18 cellular contexts compared by ENCODE assay signal in the genomic region with DNA sequence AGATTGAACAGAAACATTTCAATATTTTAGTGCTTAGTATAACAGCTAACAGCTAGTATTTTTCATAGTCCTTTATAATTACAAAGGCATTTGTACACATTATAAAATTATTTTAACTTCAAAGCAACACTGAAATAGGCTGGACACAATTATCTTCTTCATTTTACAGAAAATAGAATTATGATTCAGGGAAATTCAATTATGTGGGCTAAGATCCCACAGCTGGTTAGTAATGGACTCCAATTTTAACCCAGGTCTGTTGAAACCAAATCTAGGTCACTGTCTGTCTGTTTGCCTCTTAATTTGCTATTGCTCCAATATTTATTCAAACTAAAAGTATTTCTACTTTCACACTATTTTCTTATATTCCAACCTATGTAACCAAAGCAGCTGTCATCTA.
DNase-seq lines count a peak whose midpoint lies in the region; ATAC-seq and TF ChIP-seq lines count a peak whose summit lies in the region.
"Had no signal": no experiment of that assay in that cellular context is flagged by ENCODE, and none has a peak within 500 bp of the region (broad histone marks: within the 10 kb centered on the region; RNA-seq: fewer than 3 reads in every experiment).

No MANE protein-coding gene starts in this region.

- H3K4me1 ChIP-seq in GM23338 (ENCODE audit: insufficient read depth) (0 out of 2 replicates have a peak, but pooled peaks cover 9% of the 10 kb centered on the region), SK-N-SH (ENCODE audit: control insufficient read depth in 1 of 2, insufficient read depth in 2 of 2, low read depth in 1 of 2, low read length in 1 of 2) (no peaks in the 10 kb centered on the region; a peak in 1 of 4 replicates), aorta (ENCODE audit: control insufficient read depth in 1 of 2, insufficient read depth in 2 of 2, low read length in 2 of 2) (no peaks in the 10 kb centered on the region)
- H3K4me1 ChIP-seq: A549; BLaER1 treated with 17β-estradiol and CSF1 and Interleukin-3, amounts not matched to agents 10 nM and 100 nM; Caco-2 had no signal

- TF ChIP-seq EP300 in SK-N-SH (IDR thresholded peaks at IDR 0.05; ENCODE audit: borderline replicate concordance in 1 of 2, low read depth in 1 of 2, low read length in 1 of 2): peak in 1 of 2 experiments; percentile 49; a peak in 1 of 4 replicates

- H3K27me3 Mint-ChIP-seq in GM23338 (ENCODE audit: insufficient read depth, low read depth, poor library complexity): no peaks in the 10 kb centered on the region
- H3K27me3 Mint-ChIP-seq: B cell; CD4-positive, alpha-beta T cell had no signal

- H3K4me3 ChIP-seq in GM23338: no peak overlapping the region
- no peak overlapping the region for H3K4me3 ChIP-seq in SK-N-SH (ENCODE audit: low read depth in 2 of 2, low read length in 1 of 2)
- H3K4me3 ChIP-seq in aorta (ENCODE audit: low read length in 2 of 2): no peak overlapping the region
- H3K4me3 ChIP-seq: A549; BLaER1 treated with 17β-estradiol and CSF1 and Interleukin-3, amounts not matched to agents 10 nM and 100 nM had no signal

- no peaks in the 10 kb centered on the region for H4K20me1 ChIP-seq in GM23338 (replicated peaks; ENCODE audit: insufficient read depth)
- no peaks in the 10 kb centered on the region for H4K20me1 ChIP-seq in SK-N-SH (ENCODE audit: insufficient read depth)
- H4K20me1 ChIP-seq: BLaER1 treated with 17β-estradiol and CSF1 and Interleukin-3, amounts not matched to agents 10 nM and 100 nM had no signal

- peaks cover 12% of the 10 kb centered on the region for H3K4me1 Mint-ChIP-seq in GM23338
- H3K4me1 Mint-ChIP-seq: B cell had no signal

- intact Hi-C loops in aorta (cut with DNase I): no loop called here

- TF ChIP-seq CTCF in GM23338 (conservative IDR thresholded peaks at IDR 0.05; ENCODE audit: low read depth in 2 of 2): no peak
- TF ChIP-seq CTCF in SK-N-SH (IDR thresholded peaks at IDR 0.05): no peak

- DNase-seq in GM23338 (ENCODE audit: low spot score) (no peak), SK-N-SH (no peak), myocyte (ENCODE audit: low read depth) (peak; percentile 22), NCI-H82 (lab: John Stamatoyannopoulos, UW) (no peak), aorta (no peak)
- DNase-seq: AML-193; Caco-2; Calu3; CD4-positive, alpha-beta T cell; CD8-positive, alpha-beta T cell; DMS79 treated with DMSO at 0.1 percent for 48 hours; GF-D8 had no signal

- H3K27ac Mint-ChIP-seq in GM23338: peak overlapping the region; percentile 79; the same call in 1 of the 2 replicates
- H3K27ac Mint-ChIP-seq: B cell; CD4-positive, alpha-beta T cell; CD8-positive, alpha-beta T cell had no signal

- H2AFZ ChIP-seq in GM23338 (no peak overlapping the region), SK-N-SH (ENCODE audit: low read depth) (no peak overlapping the region)

- H3K79me2 ChIP-seq in GM23338 (replicated peaks; ENCODE audit: insufficient read depth) (no peaks in the 10 kb centered on the region), SK-N-SH (ENCODE audit: insufficient read depth) (no peaks in the 10 kb centered on the region)

- H3K9me2 ChIP-seq in GM23338 (ENCODE audit: insufficient read depth) (peaks cover 3% of the 10 kb centered on the region), SK-N-SH (no peaks in the 10 kb centered on the region)

- no peaks in the 10 kb centered on the region for H3K27me3 ChIP-seq in GM23338 (ENCODE audit: insufficient read depth)
- no peaks in the 10 kb centered on the region for H3K27me3 ChIP-seq in SK-N-SH (ENCODE audit: insufficient read depth)
- no peaks in the 10 kb centered on the region for H3K27me3 ChIP-seq in aorta (ENCODE audit: control insufficient read depth in 1 of 2, insufficient read depth in 2 of 2, low read length in 1 of 2)
- H3K27me3 ChIP-seq: BLaER1 treated with 17β-estradiol and CSF1 and Interleukin-3, amounts not matched to agents 10 nM and 100 nM had no signal

- H3K9me3 ChIP-seq in SK-N-SH: no peaks in the 10 kb centered on the region
- no peaks in the 10 kb centered on the region for H3K9me3 ChIP-seq in aorta (ENCODE audit: control insufficient read depth, low read length)
- H3K9me3 ChIP-seq: A549; BLaER1 treated with 17β-estradiol and CSF1 and Interleukin-3, amounts not matched to agents 10 nM and 100 nM; Caco-2 had no signal

- H3K36me3 ChIP-seq in GM23338 (ENCODE audit: insufficient read depth) (no peaks in the 10 kb centered on the region), SK-N-SH (replicated peaks in 1 of 2; ENCODE audit: control insufficient read depth in 1 of 2, insufficient read depth in 2 of 2, low read length in 1 of 2) (no peaks in the 10 kb centered on the region), aorta (ENCODE audit: control insufficient read depth in 1 of 2, insufficient read depth in 2 of 2, low read length in 1 of 2) (no peaks in the 10 kb centered on the region)
- H3K36me3 ChIP-seq: BLaER1 treated with 17β-estradiol and CSF1 and Interleukin-3, amounts not matched to agents 10 nM and 100 nM had no signal

- no peaks in the 10 kb centered on the region for H3K9me3 Mint-ChIP-seq in GM23338

- POLR2A ChIA-PET in SK-N-SH (lab: Yijun Ruan, JAX): no interaction called here

- no peak overlapping the region for H3K9ac ChIP-seq in SK-N-SH
- H3K9ac ChIP-seq: BLaER1 treated with 17β-estradiol and CSF1 and Interleukin-3, amounts not matched to agents 10 nM and 100 nM had no signal

- no peaks in the 10 kb centered on the region for H3F3A ChIP-seq in GM23338 (replicated peaks; ENCODE audit: low read depth)
- H3F3A ChIP-seq in SK-N-SH (replicated peaks; ENCODE audit: insufficient read depth): no peaks in the 10 kb centered on the region

- no peak for TF ChIP-seq RAD21 in SK-N-SH (IDR thresholded peaks at IDR 0.05; ENCODE audit: low read length)

- H3K27ac ChIP-seq in GM23338 (ENCODE audit: low read depth): no peak overlapping the region
- no peak overlapping the region for H3K27ac ChIP-seq in SK-N-SH (ENCODE audit: low read depth in 2 of 2, low read length in 1 of 2)
- H3K27ac ChIP-seq in aorta (ENCODE audit: low read depth in 1 of 2, low read length in 2 of 2): no peak overlapping the region
- H3K27ac ChIP-seq: 22Rv1; A549; BLaER1 treated with 17β-estradiol and CSF1 and Interleukin-3, amounts not matched to agents 10 nM and 100 nM; C4-2B had no signal

- H3K36me3 Mint-ChIP-seq in GM23338 (ENCODE audit: low read depth): no peaks in the 10 kb centered on the region
- H3K36me3 Mint-ChIP-seq: CD8-positive, alpha-beta T cell had no signal

- H3K4me2 ChIP-seq in GM23338 (no peak overlapping the region), SK-N-SH (no peak overlapping the region)
- H3K4me2 ChIP-seq: A549; BLaER1 treated with 17β-estradiol and CSF1 and Interleukin-3, amounts not matched to agents 10 nM and 100 nM had no signal

- no peak overlapping the region for H3K4me3 Mint-ChIP-seq in GM23338
- H3K4me3 Mint-ChIP-seq: B cell; CD4-positive, alpha-beta T cell; CD8-positive, alpha-beta T cell had no signal

- CTCF ChIA-PET in SK-N-SH (lab: Yijun Ruan, JAX): interaction anchor here (1.1 kb wide), 1 partner anchor 12 kb away, joined by 3 read pairs; no protein-coding TSS in a partner anchor

- ATAC-seq in GM23338: no peak
- no peak for ATAC-seq in HG03108 (IDR thresholded peaks at IDR 0.05; ENCODE audit: unreplicated experiment)
- no peak for ATAC-seq in aorta (ENCODE audit: low FRiP score)
- ATAC-seq: A549; CD8-positive, alpha-beta T cell had no signal

TF ChIP-seq in SK-N-SH, 30 proteins besides CTCF, POLR2A, EP300 and RAD21:
- TF ChIP-seq, protein P1, sequence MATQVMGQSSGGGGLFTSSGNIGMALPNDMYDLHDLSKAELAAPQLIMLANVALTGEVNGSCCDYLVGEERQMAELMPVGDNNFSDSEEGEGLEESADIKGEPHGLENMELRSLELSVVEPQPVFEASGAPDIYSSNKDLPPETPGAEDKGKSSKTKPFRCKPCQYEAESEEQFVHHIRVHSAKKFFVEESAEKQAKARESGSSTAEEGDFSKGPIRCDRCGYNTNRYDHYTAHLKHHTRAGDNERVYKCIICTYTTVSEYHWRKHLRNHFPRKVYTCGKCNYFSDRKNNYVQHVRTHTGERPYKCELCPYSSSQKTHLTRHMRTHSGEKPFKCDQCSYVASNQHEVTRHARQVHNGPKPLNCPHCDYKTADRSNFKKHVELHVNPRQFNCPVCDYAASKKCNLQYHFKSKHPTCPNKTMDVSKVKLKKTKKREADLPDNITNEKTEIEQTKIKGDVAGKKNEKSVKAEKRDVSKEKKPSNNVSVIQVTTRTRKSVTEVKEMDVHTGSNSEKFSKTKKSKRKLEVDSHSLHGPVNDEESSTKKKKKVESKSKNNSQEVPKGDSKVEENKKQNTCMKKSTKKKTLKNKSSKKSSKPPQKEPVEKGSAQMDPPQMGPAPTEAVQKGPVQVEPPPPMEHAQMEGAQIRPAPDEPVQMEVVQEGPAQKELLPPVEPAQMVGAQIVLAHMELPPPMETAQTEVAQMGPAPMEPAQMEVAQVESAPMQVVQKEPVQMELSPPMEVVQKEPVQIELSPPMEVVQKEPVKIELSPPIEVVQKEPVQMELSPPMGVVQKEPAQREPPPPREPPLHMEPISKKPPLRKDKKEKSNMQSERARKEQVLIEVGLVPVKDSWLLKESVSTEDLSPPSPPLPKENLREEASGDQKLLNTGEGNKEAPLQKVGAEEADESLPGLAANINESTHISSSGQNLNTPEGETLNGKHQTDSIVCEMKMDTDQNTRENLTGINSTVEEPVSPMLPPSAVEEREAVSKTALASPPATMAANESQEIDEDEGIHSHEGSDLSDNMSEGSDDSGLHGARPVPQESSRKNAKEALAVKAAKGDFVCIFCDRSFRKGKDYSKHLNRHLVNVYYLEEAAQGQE (IDR thresholded peaks at IDR 0.05; ENCODE audit: low read depth, low read length): no peak
- TF ChIP-seq RCOR1 (IDR thresholded peaks at IDR 0.05; ENCODE audit: low read length): peak; percentile 36; the same call in 1 of the 2 replicates
